7 cellular contexts compared by ENCODE assay signal in genomic region chr14:76768671-76769500, GRCh38. TPM values are rescaled to one million over a fixed set of nuclear protein-coding genes. Genes with fewer than 3 reads are reported as not detected.
DNase-seq lines count a peak whose midpoint lies in the region; ATAC-seq lines count a peak whose summit lies in the region.

No MANE protein-coding gene starts in this region.

- H3K9me3 ChIP-seq in iPS-20b (ENCODE audit: insufficient read depth, low read depth, low read length): no peaks in the 10 kb centered on the region

- H3K27me3 ChIP-seq in iPS-20b (ENCODE audit: insufficient read depth, low read length): peaks cover 21% of the 10 kb centered on the region

- no peak overlapping the region for H3K27ac ChIP-seq in iPS-20b (ENCODE audit: low read length)

- peaks cover 11% of the 10 kb centered on the region for H3K27me3 Mint-ChIP-seq in activated CD8-positive, alpha-beta T cell treated with anti-CD3 and anti-CD28 coated beads, Interleukin-2, amount 10 ng/mL, durations not matched to agents 7 days and 5 days (ENCODE audit: low read depth)
- peaks cover 55% of the 10 kb centered on the region for H3K27me3 Mint-ChIP-seq in stimulated activated memory B cell treated with anti-CD40 and anti-IgM and Interleukin-4, amounts not matched to agents 10 μg/mL and 1 μg/mL and 100 μg/mL, for 72 hours

- peaks cover 16% of the 10 kb centered on the region for H3K4me1 ChIP-seq in iPS-20b (ENCODE audit: insufficient read depth, low read length)

- peak overlapping the region; percentile 23 for H3K4me3 Mint-ChIP-seq in activated CD8-positive, alpha-beta T cell treated with anti-CD3 and anti-CD28 coated beads, Interleukin-2, amount 10 ng/mL, durations not matched to agents 7 days and 5 days
- no peak overlapping the region for H3K4me3 Mint-ChIP-seq in stimulated activated memory B cell treated with anti-CD40 and anti-IgM and Interleukin-4, amounts not matched to agents 10 μg/mL and 1 μg/mL and 100 μg/mL, for 72 hours

- peak overlapping the region; percentile 40; the same call in 1 of the 2 replicates for H3K4me3 ChIP-seq in iPS-20b (ENCODE audit: low read length)

- peak overlapping the region; percentile 70 for H3K27ac Mint-ChIP-seq in activated CD8-positive, alpha-beta T cell treated with anti-CD3 and anti-CD28 coated beads, Interleukin-2, amount 10 ng/mL, durations not matched to agents 7 days and 5 days
- H3K27ac Mint-ChIP-seq in stimulated activated memory B cell treated with anti-CD40 and anti-IgM and Interleukin-4, amounts not matched to agents 10 μg/mL and 1 μg/mL and 100 μg/mL, for 72 hours: peak overlapping the region; percentile 69

- CTCF ChIA-PET in activated CD8-positive, alpha-beta T cell treated with anti-CD3 and anti-CD28 coated beads, Interleukin-2, amount 10 ng/mL, durations not matched to agents 7 days and 5 days (lab: Charles Lee): interaction anchor here (0.9 to 2.8 kb wide), 6 partner anchors 8 to 59 kb away, joined by 3 to 17 read pairs (median 8); no protein-coding TSS in a partner anchor

- peaks cover 27% of the 10 kb centered on the region for H3K4me1 Mint-ChIP-seq in activated CD8-positive, alpha-beta T cell treated with anti-CD3 and anti-CD28 coated beads, Interleukin-2, amount 10 ng/mL, durations not matched to agents 7 days and 5 days (ENCODE audit: low read depth)
- peaks cover 32% of the 10 kb centered on the region for H3K4me1 Mint-ChIP-seq in stimulated activated memory B cell treated with anti-CD40 and anti-IgM and Interleukin-4, amounts not matched to agents 10 μg/mL and 1 μg/mL and 100 μg/mL, for 72 hours

- ATAC-seq in HG02981 (IDR thresholded peaks at IDR 0.05; ENCODE audit: unreplicated experiment) (peak; percentile 8), GM21619 (IDR thresholded peaks at IDR 0.05; ENCODE audit: unreplicated experiment) (no peak)
- ATAC-seq in activated CD8-positive, alpha-beta T cell treated with anti-CD3 and anti-CD28 coated beads, Interleukin-2, amount 10 ng/mL, durations not matched to agents 7 days and 5 days: no peak
- ATAC-seq in stimulated activated memory B cell treated with anti-CD40 and anti-IgM and Interleukin-4, amounts not matched to agents 10 μg/mL and 1 μg/mL and 100 μg/mL, for 72 hours: no peak

- no peaks in the 10 kb centered on the region for H3K36me3 ChIP-seq in iPS-20b (ENCODE audit: insufficient read depth, low read depth, low read length)

- DNase-seq in activated CD8-positive, alpha-beta T cell treated with anti-CD3 and anti-CD28 coated beads, Interleukin-2, amount 10 ng/mL, durations not matched to agents 7 days and 5 days: peak; percentile 19
- DNase-seq in NCI-H446 (lab: John Stamatoyannopoulos, UW) (no peak), cerebellar nuclear complex (lab: John Stamatoyannopoulos, UW) (no peak)

- POLR2A ChIA-PET in activated CD8-positive, alpha-beta T cell treated with anti-CD3 and anti-CD28 coated beads, Interleukin-2, amount 10 ng/mL, durations not matched to agents 7 days and 5 days (lab: Charles Lee): interaction anchor here (1.7 kb wide), 1 partner anchor 44 kb away, joined by 5 read pairs; the partner anchor contains the start of gene ANGEL1

- H3K9ac ChIP-seq in iPS-20b (ENCODE audit: low read depth, low read length): no peak overlapping the region

- no peaks in the 10 kb centered on the region for H3K36me3 Mint-ChIP-seq in activated CD8-positive, alpha-beta T cell treated with anti-CD3 and anti-CD28 coated beads, Interleukin-2, amount 10 ng/mL, durations not matched to agents 7 days and 5 days (ENCODE audit: low read depth)
- no peaks in the 10 kb centered on the region for H3K36me3 Mint-ChIP-seq in stimulated activated memory B cell treated with anti-CD40 and anti-IgM and Interleukin-4, amounts not matched to agents 10 μg/mL and 1 μg/mL and 100 μg/mL, for 72 hours

- no peaks in the 10 kb centered on the region for H3K9me3 Mint-ChIP-seq in activated CD8-positive, alpha-beta T cell treated with anti-CD3 and anti-CD28 coated beads, Interleukin-2, amount 10 ng/mL, durations not matched to agents 7 days and 5 days (ENCODE audit: insufficient read depth)
- no peaks in the 10 kb centered on the region for H3K9me3 Mint-ChIP-seq in stimulated activated memory B cell treated with anti-CD40 and anti-IgM and Interleukin-4, amounts not matched to agents 10 μg/mL and 1 μg/mL and 100 μg/mL, for 72 hours

RNA-seq across cellular contexts. Expression of gene VASH1, which starts 7.6 kb away (rescaled TPM):
- total RNA-seq in activated CD8-positive, alpha-beta T cell treated with anti-CD3 and anti-CD28 coated beads, Interleukin-2, amount 10 ng/mL, durations not matched to agents 7 days and 5 days: 1 to 10 TPM; 3.1 to 3.4 TPM

RNA-seq across cellular contexts. Expression of gene ANGEL1, which starts 43.8 kb away (rescaled TPM):
- total RNA-seq in activated CD8-positive, alpha-beta T cell treated with anti-CD3 and anti-CD28 coated beads, Interleukin-2, amount 10 ng/mL, durations not matched to agents 7 days and 5 days: 10 to 100 TPM; 11.5 to 13.7 TPM

RNA-seq across cellular contexts. Expression of gene LRRC74A, which starts 57.3 kb away (rescaled TPM):
- not detected for total RNA-seq in activated CD8-positive, alpha-beta T cell treated with anti-CD3 and anti-CD28 coated beads, Interleukin-2, amount 10 ng/mL, durations not matched to agents 7 days and 5 days
